ENCODE assay signal across 8 cellular contexts in the genomic region with DNA sequence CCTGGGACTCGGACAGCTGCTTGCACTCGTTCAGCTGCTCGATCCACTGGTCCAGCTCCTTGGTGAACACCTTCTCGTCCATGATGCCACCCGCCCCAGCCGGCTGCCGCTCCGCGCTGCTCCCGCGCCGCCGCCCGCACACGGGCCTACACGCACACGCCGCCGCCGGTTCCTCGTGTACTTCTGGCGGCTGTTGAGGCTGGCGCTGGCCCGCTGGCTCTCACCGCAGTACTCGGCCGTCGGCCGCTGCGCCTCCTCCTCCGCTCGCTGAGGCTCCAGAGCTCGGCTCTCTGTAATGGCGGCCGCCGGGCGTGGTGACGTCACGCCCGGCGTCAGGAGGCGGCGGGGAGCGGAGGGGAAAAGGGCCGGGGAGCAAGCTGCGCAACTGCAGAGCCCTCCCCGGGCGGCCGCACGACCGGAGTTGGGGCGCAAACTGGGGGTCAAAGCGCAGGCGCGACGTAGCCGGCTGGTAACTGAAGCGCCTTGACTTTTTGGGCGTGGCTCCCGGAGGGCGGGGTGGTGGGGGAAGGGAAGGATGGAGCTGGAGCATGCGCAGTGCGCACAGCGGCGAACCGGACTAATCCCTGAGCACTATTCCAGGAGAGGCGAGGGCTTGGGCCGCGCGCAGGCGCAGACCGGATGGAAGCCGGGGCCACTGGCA. TPM values are rescaled to one million over a fixed set of nuclear protein-coding genes. Genes with fewer than 3 reads are reported as not detected.
DNase-seq lines count a peak whose midpoint lies in the region; ATAC-seq, FAIRE-seq and TF ChIP-seq lines count a peak whose summit lies in the region.

TSS of gene PPP2CA (minus strand) at position 294 of the 661 bp plus-strand sequence. CDS start at position 82, 212 bp downstream.

- H3K4me2 ChIP-seq in keratinocyte (ENCODE audit: control insufficient read depth, extremely low read depth, insufficient read depth, low read depth, low read length) = peak within 1 kb of the TSS; percentile 97

- peaks cover 0 to 4% of the 10 kb centered on the region in 2 experiments for H3K36me3 ChIP-seq in keratinocyte (ENCODE audit: control insufficient read depth in 2 of 2, extremely low read depth in 1 of 2, insufficient read depth in 2 of 2, low read length in 2 of 2)

- peak; percentile 9 for FAIRE-seq in keratinocyte (lab: Jason Lieb, UNC)

- ATAC-seq in GM19043 (IDR thresholded peaks at IDR 0.05; ENCODE audit: low read depth, unreplicated experiment) = peak; percentile 74
- ATAC-seq in HG03378 (IDR thresholded peaks at IDR 0.05; ENCODE audit: unreplicated experiment) = peak; percentile 75

- peaks cover 26% of the 10 kb centered on the region for H3K4me1 ChIP-seq in keratinocyte (ENCODE audit: control insufficient read depth, extremely low read depth, insufficient read depth, low read length)

- H3K27ac ChIP-seq in keratinocyte (ENCODE audit: control insufficient read depth, insufficient read depth, low read length) = peak within 1 kb of the TSS; percentile 94

- peak within 1 kb of the TSS; percentile 99 for H3K9ac ChIP-seq in keratinocyte (ENCODE audit: control insufficient read depth, extremely low read depth, insufficient read depth, low read length)

- TF ChIP-seq CTCF in AG10803 (conservative IDR thresholded peaks at IDR 0.05; ENCODE audit: low read length) = no peak
- TF ChIP-seq CTCF in keratinocyte (optimal IDR thresholded peaks at IDR 0.05 in 1 of 3, IDR thresholded peaks at IDR 0.05 in 1 of 3, conservative IDR thresholded peaks at IDR 0.05 in 1 of 3; ENCODE audit: extremely low read depth in 1 of 3, insufficient read depth in 2 of 3, low read length in 3 of 3) = no peak

- H3K9me1 ChIP-seq in keratinocyte (ENCODE audit: control insufficient read depth, extremely low read depth, insufficient read depth, low read length) = no peaks in the 10 kb centered on the region

- peaks cover 27% of the 10 kb centered on the region for H4K20me1 ChIP-seq in keratinocyte (ENCODE audit: control insufficient read depth, extremely low read depth, insufficient read depth, low read length)

- no peaks in the 10 kb centered on the region for H3K9me3 ChIP-seq in keratinocyte (ENCODE audit: control insufficient read depth, low read depth, low read length)

- no peaks in the 10 kb centered on the region for H3K27me3 ChIP-seq in keratinocyte (ENCODE audit: control insufficient read depth, extremely low read depth, insufficient read depth, low read length)

- H3K79me2 ChIP-seq in keratinocyte (ENCODE audit: control insufficient read depth, insufficient read depth, low read length) = peaks cover 49% of the 10 kb centered on the region

- H2AFZ ChIP-seq in keratinocyte (ENCODE audit: control insufficient read depth, low read length) = peak within 1 kb of the TSS; percentile 92

- dilution Hi-C loops in keratinocyte (cut with MboI; ENCODE audit: extremely low pct_ligation_motif_present, low sequenced_read_pairs) = no loop called here

- DNase-seq in AG10803 (ENCODE audit: low read depth) (peak; percentile 98), NCI-H460 (ENCODE audit: extremely low read depth, low read depth) (peak; percentile 99), cerebellar nuclear complex (lab: John Stamatoyannopoulos, UW) (peak; percentile 74 to 91), keratinocyte (ENCODE audit: low read depth, low spot score) (peak; percentile 95)
- DNase-seq in activated CD4-positive, CD25-positive, alpha-beta regulatory T cell treated with anti-CD3 and anti-CD28 coated beads, Interleukin-2, amount 50 U/mL, for 72 hours = peak; percentile 100
- DNase-seq in stimulated activated CD4-positive, alpha-beta T cell treated with anti-CD3 and anti-CD28 coated beads, Interleukin-15, amount 100 ng/mL, for 1 hour (ENCODE audit: low read depth in 1 of 2, low spot score in 1 of 2) = peak; percentile 99

- H3K4me3 ChIP-seq in AG10803 (ENCODE audit: low read length) (peak within 1 kb of the TSS; percentile 95), keratinocyte (ENCODE audit: control insufficient read depth in 2 of 3, extremely low read depth in 1 of 3, insufficient read depth in 2 of 3, low read depth in 1 of 3, low read length in 3 of 3) (peak within 1 kb of the TSS; percentile 64 to 100 (median 78))

RNA-seq across cellular contexts. Expression of gene PPP2CA, which starts in this region (rescaled TPM):
- 111 and 172 TPM in 2 replicates for total RNA-seq in NCI-H460 (2014; rRNA removed; shearing (Covaris generic))
- polyA plus RNA-seq in NCI-H460 (2014; cell fraction: nucleus; rRNA removed) = 146 and 207 TPM in 2 replicates
- 126 to 255 TPM (median 161 TPM) in 3 replicates for polyA plus RNA-seq in keratinocyte
- 178 TPM for polyA plus RNA-seq in keratinocyte (2011; ENCODE audit: low read depth)
- 102 and 190 TPM in 2 replicates for polyA plus RNA-seq in keratinocyte (2011; cell fraction: cytosol; rRNA removed)
- polyA plus RNA-seq in keratinocyte (2011; cell fraction: nucleus; rRNA removed) = 74.4 and 111 TPM in 2 replicates
- polyA plus RNA-seq in keratinocyte (2012; ENCODE audit: low replicate concordance) = 183 and 243 TPM in 2 replicates
- polyA minus RNA-seq in keratinocyte = 27.8 to 235 TPM (median 78.0 TPM) in 3 replicates
- 126 TPM for polyA minus RNA-seq in keratinocyte (2011; cell fraction: cytosol; rRNA and poly(A)+ RNA removed)
- polyA minus RNA-seq in keratinocyte (2011; cell fraction: nucleus; rRNA and poly(A)+ RNA removed) = 21.2 and 49.3 TPM in 2 replicates

Comparison
In these comparisons a context has a peak if more than half of its experiments do, and no peak if none do; other contexts are left out.
1. Peak in every context shown above with its lines: DNase-seq, ATAC-seq, H3K4me3 ChIP-seq and H3K27ac ChIP-seq.